18 cellular contexts compared by ENCODE assay signal in genomic region chrX:148281920-148282319, GRCh38.
DNase-seq lines count a peak whose midpoint lies in the region; ATAC-seq and TF ChIP-seq lines count a peak whose summit lies in the region.
"Had no signal": no experiment of that assay in that cellular context is flagged by ENCODE, and none has a peak within 500 bp of the region (broad histone marks: within the 10 kb centered on the region; RNA-seq: fewer than 3 reads in every experiment).

No MANE protein-coding gene starts in this region.

- peak; percentile 44 to 66 for ATAC-seq in activated CD4-positive, CD25-positive, alpha-beta regulatory T cell treated with anti-CD3 and anti-CD28 coated beads, Interleukin-2, amount 50 U/mL, for 24 hours
- ATAC-seq in natural killer cell treated with Interleukin-12 subunit alpha and Interleukin-12 subunit beta and Interleukin-15 and Interleukin-18, amount 100 ng/mL, for 72 hours, result no peak
- ATAC-seq in natural killer cell (no peak), lower lobe of right lung (no peak)
- peak; percentile 84 for ATAC-seq in activated naive CD8-positive, alpha-beta T cell treated with anti-CD3 and anti-CD28 coated beads, Interleukin-2, amount 50 U/mL, for 24 hours

- no peak overlapping the region for H3K4me2 ChIP-seq in mammary epithelial cell (ENCODE audit: insufficient read depth, low read depth, low read length)

- no peaks in the 10 kb centered on the region for H3K9me3 ChIP-seq in lower lobe of right lung
- H3K9me3 ChIP-seq in mammary epithelial cell (replicated peaks; ENCODE audit: insufficient read depth, low read length), result peaks cover 7% of the 10 kb centered on the region

- intact Hi-C loops in natural killer cell (cut with micrococcal nuclease), result no loop called here
- intact Hi-C loops in lower lobe of right lung (cut with DNase I), result no loop called here
- intact Hi-C loops in mammary epithelial cell (cut with micrococcal nuclease), result no loop called here

- dilution Hi-C loops in mammary epithelial cell (cut with HindIII; ENCODE audit: low sequenced_read_pairs), result no loop called here

- H3K27me3 ChIP-seq in lower lobe of right lung (ENCODE audit: low read depth) (no peaks in the 10 kb centered on the region), mammary epithelial cell (ENCODE audit: insufficient read depth, low read length) (no peaks in the 10 kb centered on the region)

- peaks cover 0 to 4% of the 10 kb centered on the region in 2 donors for H3K27me3 Mint-ChIP-seq in natural killer cell treated with Interleukin-12 subunit alpha and Interleukin-12 subunit beta and Interleukin-15 and Interleukin-18, amount 100 ng/mL, for 72 hours
- peaks cover 0 to 7% of the 10 kb centered on the region in 2 donors for H3K27me3 Mint-ChIP-seq in natural killer cell (ENCODE audit: low read depth in 2 of 2)
- no peaks in the 10 kb centered on the region for H3K27me3 Mint-ChIP-seq in activated naive CD8-positive, alpha-beta T cell treated with anti-CD3 and anti-CD28 coated beads, Interleukin-2, amount 50 U/mL, for 24 hours

- no peaks in the 10 kb centered on the region for H3K9me3 Mint-ChIP-seq in natural killer cell treated with Interleukin-12 subunit alpha and Interleukin-12 subunit beta and Interleukin-15 and Interleukin-18, amount 100 ng/mL, for 72 hours
- H3K9me3 Mint-ChIP-seq in natural killer cell, result no peaks in the 10 kb centered on the region
- peaks cover 10% of the 10 kb centered on the region for H3K9me3 Mint-ChIP-seq in activated naive CD8-positive, alpha-beta T cell treated with anti-CD3 and anti-CD28 coated beads, Interleukin-2, amount 50 U/mL, for 24 hours

- H3K27ac ChIP-seq in lower lobe of right lung (no peak overlapping the region), mammary epithelial cell (ENCODE audit: insufficient read depth, low read depth, low read length) (no peak overlapping the region)
- H3K27ac ChIP-seq: GM23248 had no signal

- no peak for TF ChIP-seq CTCF in natural killer cell (IDR thresholded peaks at IDR 0.05)
- TF ChIP-seq CTCF in lower lobe of right lung (IDR thresholded peaks at IDR 0.05), result no peak
- no peak for TF ChIP-seq CTCF in mammary epithelial cell (conservative IDR thresholded peaks at IDR 0.05 in 1 of 2, IDR thresholded peaks at IDR 0.05 in 1 of 2; ENCODE audit: extremely low read depth in 1 of 2, insufficient read depth in 1 of 2, low read depth in 1 of 2, low read length in 2 of 2)

- H2AFZ ChIP-seq in mammary epithelial cell (ENCODE audit: low read depth, low read length), result no peak overlapping the region
- H2AFZ ChIP-seq: GM23248 had no signal

- CTCF ChIA-PET in mammary epithelial cell (lab: Charles Lee; ENCODE audit: low non-redundant PET), result no interaction called here

- in situ Hi-C loops in mammary epithelial cell (cut with MboI; ENCODE audit: low sequenced_read_pairs in 2 of 2), result no loop called here

- H4K20me1 ChIP-seq in mammary epithelial cell (ENCODE audit: insufficient read depth, low read length), result no peaks in the 10 kb centered on the region

- DNase-seq in activated CD4-positive, CD25-positive, alpha-beta regulatory T cell treated with anti-CD3 and anti-CD28 coated beads, Interleukin-2, amount 50 U/mL, for 72 hours, result no peak
- DNase-seq in natural killer cell treated with Interleukin-12 subunit alpha and Interleukin-12 subunit beta and Interleukin-15 and Interleukin-18, amount 100 ng/mL, for 72 hours (ENCODE audit: low spot score), result no peak
- DNase-seq in natural killer cell (no peak), lower lobe of right lung (no peak), hepatic stellate cell (ENCODE audit: low spot score) (no peak), mammary epithelial cell (no peak)
- no peak for DNase-seq in activated naive CD8-positive, alpha-beta T cell treated with anti-CD3 and anti-CD28 coated beads, Interleukin-2, amount 50 U/mL, for 24 hours
- DNase-seq: 8988T, C1 segment of cervical spinal cord, DMS53, GM23248, MV-4-11, NCI-H1436, NCI-H2029 treated with DMSO at 0.1 percent for 48 hours, NCI-H510A, NCI-H82 had no signal

- H3K36me3 ChIP-seq in lower lobe of right lung, result no peaks in the 10 kb centered on the region
- H3K36me3 ChIP-seq in mammary epithelial cell (ENCODE audit: insufficient read depth, low read length), result no peaks in the 10 kb centered on the region

- H3K4me3 ChIP-seq in lower lobe of right lung, result no peak overlapping the region
- H3K4me3 ChIP-seq in mammary epithelial cell (replicated peaks in 1 of 3; ENCODE audit: insufficient read depth in 1 of 3, low read depth in 2 of 3, low read length in 3 of 3), result no peak overlapping the region
- H3K4me3 ChIP-seq: GM23248 had no signal

- WGBS in mammary epithelial cell (ENCODE audit: low coverage, missing lambda C conversion rate), result 0% methylated on average over 1 of the region's 1 CpG

- H3K9ac ChIP-seq in mammary epithelial cell (ENCODE audit: insufficient read depth, low read length), result no peak overlapping the region
- H3K9ac ChIP-seq: GM23248 had no signal

- BruUV-seq in mammary epithelial cell (replicated peaks; lab: Mats Ljungman, UMichigan), result no TSS peak

- peak overlapping the region in 1 of 2 donors; percentile 2 for H3K27ac Mint-ChIP-seq in natural killer cell treated with Interleukin-12 subunit alpha and Interleukin-12 subunit beta and Interleukin-15 and Interleukin-18, amount 100 ng/mL, for 72 hours
- no peak overlapping the region for H3K27ac Mint-ChIP-seq in natural killer cell
- peak overlapping the region; percentile 95 for H3K27ac Mint-ChIP-seq in activated naive CD8-positive, alpha-beta T cell treated with anti-CD3 and anti-CD28 coated beads, Interleukin-2, amount 50 U/mL, for 24 hours
- H3K27ac Mint-ChIP-seq: IgD-negative memory B cell had no signal

- H3K4me3 Mint-ChIP-seq in natural killer cell treated with Interleukin-12 subunit alpha and Interleukin-12 subunit beta and Interleukin-15 and Interleukin-18, amount 100 ng/mL, for 72 hours, result peak overlapping the region; percentile 43
- no peak overlapping the region for H3K4me3 Mint-ChIP-seq in natural killer cell
- H3K4me3 Mint-ChIP-seq in activated naive CD8-positive, alpha-beta T cell treated with anti-CD3 and anti-CD28 coated beads, Interleukin-2, amount 50 U/mL, for 24 hours, result peak overlapping the region; percentile 56
- H3K4me3 Mint-ChIP-seq: IgD-negative memory B cell had no signal

- H3K4me1 Mint-ChIP-seq in natural killer cell treated with Interleukin-12 subunit alpha and Interleukin-12 subunit beta and Interleukin-15 and Interleukin-18, amount 100 ng/mL, for 72 hours (ENCODE audit: low read depth in 2 of 2), result peaks cover 5 to 7% of the 10 kb centered on the region in 2 donors
- H3K4me1 Mint-ChIP-seq in natural killer cell, result no peaks in the 10 kb centered on the region
- H3K4me1 Mint-ChIP-seq in activated naive CD8-positive, alpha-beta T cell treated with anti-CD3 and anti-CD28 coated beads, Interleukin-2, amount 50 U/mL, for 24 hours, result peaks cover 39% of the 10 kb centered on the region

- H3K36me3 Mint-ChIP-seq in natural killer cell treated with Interleukin-12 subunit alpha and Interleukin-12 subunit beta and Interleukin-15 and Interleukin-18, amount 100 ng/mL, for 72 hours, result no peaks in the 10 kb centered on the region
- H3K36me3 Mint-ChIP-seq in natural killer cell, result no peaks in the 10 kb centered on the region
- peaks cover 10% of the 10 kb centered on the region for H3K36me3 Mint-ChIP-seq in activated naive CD8-positive, alpha-beta T cell treated with anti-CD3 and anti-CD28 coated beads, Interleukin-2, amount 50 U/mL, for 24 hours (ENCODE audit: low read depth)
- H3K36me3 Mint-ChIP-seq: IgD-negative memory B cell had no signal

- H3K79me2 ChIP-seq in mammary epithelial cell (ENCODE audit: insufficient read depth, low read length), result no peaks in the 10 kb centered on the region

- H3K4me1 ChIP-seq in lower lobe of right lung, result no peaks in the 10 kb centered on the region
- H3K4me1 ChIP-seq in mammary epithelial cell (ENCODE audit: insufficient read depth, low read length), result no peaks in the 10 kb centered on the region

Comparison
In these comparisons a context has a peak if more than half of its experiments do, and no peak if none do; other contexts are left out.
1. ATAC-seq: peak in activated CD4-positive, CD25-positive, alpha-beta regulatory T cell treated with anti-CD3 and anti-CD28 coated beads, Interleukin-2, amount 50 U/mL, for 24 hours (2 of 2) and activated naive CD8-positive, alpha-beta T cell treated with anti-CD3 and anti-CD28 coated beads, Interleukin-2, amount 50 U/mL, for 24 hours (single experiment); none in natural killer cell treated with Interleukin-12 subunit alpha and Interleukin-12 subunit beta and Interleukin-15 and Interleukin-18, amount 100 ng/mL, for 72 hours (0 of 2), natural killer cell (0 of 3) and lower lobe of right lung (0 of 2).